Comparison of ENCODE assay signal across 17 cellular contexts in the genomic region with DNA sequence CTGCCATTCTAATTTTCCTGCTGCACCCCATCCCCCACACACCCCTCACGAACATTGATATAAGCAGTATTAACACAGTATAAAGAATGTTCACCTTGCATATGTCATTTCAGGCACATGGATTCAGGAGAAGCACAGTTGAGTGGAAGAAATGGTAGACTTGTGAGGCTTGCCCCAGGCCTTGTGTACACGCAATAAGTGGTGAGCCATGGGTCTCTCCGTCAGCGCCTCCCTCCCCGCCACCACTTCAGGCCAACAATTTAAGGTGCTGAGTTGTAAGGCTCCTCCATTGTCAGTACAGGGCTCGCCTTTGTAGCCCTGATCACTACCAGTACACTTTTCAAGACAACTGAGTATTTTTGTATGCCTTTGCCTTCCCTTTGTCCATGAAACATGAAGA. TPM values are rescaled to one million over a fixed set of nuclear protein-coding genes. Genes with fewer than 3 reads are reported as not detected.
DNase-seq lines count a peak whose midpoint lies in the region; ATAC-seq, FAIRE-seq and TF ChIP-seq lines count a peak whose summit lies in the region.
"Had no signal": no experiment of that assay in that cellular context is flagged by ENCODE, and none has a peak within 500 bp of the region (broad histone marks: within the 10 kb centered on the region; RNA-seq: fewer than 3 reads in every experiment).

No MANE protein-coding gene starts in this region.

- H3K27ac ChIP-seq in HepG2 (ENCODE audit: extremely low read length, insufficient read depth, low read length): no peak overlapping the region
- H3K27ac ChIP-seq in right lobe of liver: no peak overlapping the region
- H3K27ac ChIP-seq in effector memory CD4-positive, alpha-beta T cell (ENCODE audit: insufficient read depth, low read length, poor library complexity, severe bottlenecking): no peak overlapping the region
- H3K27ac ChIP-seq in Karpas-422 (ENCODE audit: low read length): no peak overlapping the region

- no peaks in the 10 kb centered on the region for H3K27me3 Mint-ChIP-seq in T-cell
- no peaks in the 10 kb centered on the region for H3K27me3 Mint-ChIP-seq in naive thymus-derived CD8-positive, alpha-beta T cell

- peak overlapping the region; percentile 0 to 20 for H3K27ac Mint-ChIP-seq in T-cell
- peak overlapping the region in 4 of 10 donors; percentile 9 to 61 (median 32) for H3K27ac Mint-ChIP-seq in naive thymus-derived CD8-positive, alpha-beta T cell
- H3K27ac Mint-ChIP-seq: mesothelial cell of epicardium had no signal

- TF ChIP-seq RAD21 in HepG2 (CRISPR knock-in tag; IDR thresholded peaks at IDR 0.05): no peak

- H3K27me3 ChIP-seq in HepG2 (ENCODE audit: control insufficient read depth in 1 of 2, insufficient read depth in 2 of 2, low read length in 2 of 2) (no peaks in the 10 kb centered on the region), right lobe of liver (no peaks in the 10 kb centered on the region), Karpas-422 (ENCODE audit: low read length) (no peaks in the 10 kb centered on the region)
- no peaks in the 10 kb centered on the region for H3K27me3 ChIP-seq in effector memory CD4-positive, alpha-beta T cell (replicated peaks; ENCODE audit: control insufficient read depth, insufficient read depth, low read length, poor library complexity, severe bottlenecking)

- FAIRE-seq in HepG2 (lab: Jason Lieb, UNC): no peak

- peaks cover 14 to 35% of the 10 kb centered on the region in 2 experiments for H3K36me3 ChIP-seq in HepG2 (replicated peaks in 1 of 2; ENCODE audit: control insufficient read depth in 1 of 2, insufficient read depth in 2 of 2, low read length in 2 of 2)
- H3K36me3 ChIP-seq in right lobe of liver: peaks cover 6 to 50% (median 20%) of the 10 kb centered on the region in 4 donors
- peaks cover 50% of the 10 kb centered on the region for H3K36me3 ChIP-seq in effector memory CD4-positive, alpha-beta T cell (ENCODE audit: control insufficient read depth, insufficient read depth, low read length)
- peaks cover 21% of the 10 kb centered on the region; the same call in 1 of the 2 replicates for H3K36me3 ChIP-seq in Karpas-422 (ENCODE audit: insufficient read depth, low read length)

- H3K4me1 Mint-ChIP-seq in T-cell: peaks cover 4 to 6% (median 4%) of the 10 kb centered on the region in 3 donors
- H3K4me1 Mint-ChIP-seq in naive thymus-derived CD8-positive, alpha-beta T cell: peaks cover 3 to 7% (median 6%) of the 10 kb centered on the region in 4 donors

- TF ChIP-seq POLR2A in HepG2 (IDR thresholded peaks at IDR 0.05; ENCODE audit: insufficient read depth in 1 of 2, low read depth in 2 of 2, low read length in 2 of 2) (no peak), right lobe of liver (IDR thresholded peaks at IDR 0.05) (no peak)

- no peaks in the 10 kb centered on the region for H4K20me1 ChIP-seq in HepG2 (ENCODE audit: insufficient read depth, low read length)
- 0 out of 2 replicates have a peak, but pooled peaks cover 4% of the 10 kb centered on the region for H4K20me1 ChIP-seq in Karpas-422 (ENCODE audit: insufficient read depth, low read depth, low read length)

- H3K4me3 ChIP-seq in HepG2 (replicated peaks in 1 of 3; ENCODE audit: insufficient read depth in 1 of 3, low read depth in 2 of 3, low read length in 3 of 3): no peak overlapping the region
- H3K4me3 ChIP-seq in right lobe of liver: no peak overlapping the region
- no peak overlapping the region for H3K4me3 ChIP-seq in effector memory CD4-positive, alpha-beta T cell (ENCODE audit: insufficient read depth, low read depth, low read length, poor library complexity, severe bottlenecking)
- H3K4me3 ChIP-seq in Karpas-422 (ENCODE audit: low read length): no peak overlapping the region

- no peak for TF ChIP-seq EP300 in HepG2 (IDR thresholded peaks at IDR 0.05; ENCODE audit: low read depth in 2 of 2, low read length in 2 of 2)
- no peak for TF ChIP-seq EP300 in HepG2 (CRISPR knock-in tag; IDR thresholded peaks at IDR 0.05; ENCODE audit: borderline replicate concordance)

- H3K9ac ChIP-seq in HepG2 (ENCODE audit: insufficient read depth, low read depth, low read length) (no peak overlapping the region), Karpas-422 (ENCODE audit: low read length) (no peak overlapping the region)

- DNase-seq in HepG2 (ENCODE audit: low spot score) (no peak), right lobe of liver (no peak), T-cell (no peak), left lobe of liver (ENCODE audit: low spot score) (peak; percentile 38), Karpas-422 (no peak), DMS 273 treated with DMSO at 0.1 percent for 48 hours (lab: John Stamatoyannopoulos, UW) (no peak)
- DNase-seq in effector memory CD4-positive, alpha-beta T cell: no peak
- no peak for DNase-seq in naive thymus-derived CD8-positive, alpha-beta T cell
- DNase-seq: activated naive CD4-positive, alpha-beta T cell treated with anti-CD3 and anti-CD28 coated beads, Interleukin-2, amount 50 U/mL, for 16 hours; COR-L47; NCI-H2107; NCI-H526 treated with DMSO at 0.1 percent for 48 hours; occipital lobe; SHP77 treated with DMSO at 0.1 percent for 48 hours; stimulated activated CD4-positive, alpha-beta T cell treated with anti-CD3 and anti-CD28 coated beads, Interleukin-1b, Interleukin-23, amount 100 ng/mL, for 48 hours had no signal

- no TSS peak for BruUV-seq in HepG2 (replicated peaks; lab: Mats Ljungman, UMichigan)

- H2AFZ ChIP-seq in HepG2 (ENCODE audit: low read length): no peak overlapping the region
- H2AFZ ChIP-seq in Karpas-422 (ENCODE audit: low read length): no peak overlapping the region

- POLR2A ChIA-PET in HepG2 (lab: Yijun Ruan, JAX) (interaction anchor here (1.2 to 2.3 kb wide), 2 partner anchors 9 to 128 kb away, joined by 6 to 12 read pairs; a partner anchor contains a TSS), T-cell (lab: Charles Lee) (no interaction called here)
- POLR2A ChIA-PET in naive thymus-derived CD8-positive, alpha-beta T cell (lab: Charles Lee): no interaction called here

- no peaks in the 10 kb centered on the region for H3K9me2 ChIP-seq in Karpas-422 (replicated peaks; ENCODE audit: insufficient read depth, low read length)

- WGBS in HepG2 (ENCODE audit: low lambda C conversion rate): 99% methylated on average over 6 of the region's 6 CpGs
- 82% methylated on average over 3 of the region's 6 CpGs for WGBS in right lobe of liver (ENCODE audit: insufficient coverage, low coverage, low lambda C conversion rate, missing lambda C conversion rate)

- H3K9me3 Mint-ChIP-seq in T-cell: no peaks in the 10 kb centered on the region
- no peaks in the 10 kb centered on the region for H3K9me3 Mint-ChIP-seq in naive thymus-derived CD8-positive, alpha-beta T cell
- H3K9me3 Mint-ChIP-seq: mesothelial cell of epicardium had no signal

- H3K4me2 ChIP-seq in HepG2 (ENCODE audit: low read depth, low read length) (no peak overlapping the region), Karpas-422 (ENCODE audit: low read depth, low read length, poor library complexity, severe bottlenecking) (no peak overlapping the region)

- CTCF ChIA-PET in HepG2 (lab: Yijun Ruan, JAX; ENCODE audit: low intra/inter-chr PET ratio, low total read pairs) (no interaction called here), T-cell (lab: Charles Lee) (interaction anchor here in 1 of 2 donors (0.5 to 0.6 kb wide), 2 partner anchors 571 to 609 kb away, joined by 3 read pairs; no protein-coding TSS in a partner anchor)

- no peak overlapping the region for H3K4me3 Mint-ChIP-seq in T-cell
- H3K4me3 Mint-ChIP-seq in naive thymus-derived CD8-positive, alpha-beta T cell: no peak overlapping the region
- H3K4me3 Mint-ChIP-seq: mesothelial cell of epicardium had no signal

- TF ChIP-seq CTCF in HepG2 (CRISPR knock-in tag; IDR thresholded peaks at IDR 0.05): no peak
- TF ChIP-seq CTCF in right lobe of liver (IDR thresholded peaks at IDR 0.05): no peak

- H3K9me3 ChIP-seq in HepG2 (ENCODE audit: low read length) (no peaks in the 10 kb centered on the region), right lobe of liver (no peaks in the 10 kb centered on the region), Karpas-422 (ENCODE audit: low read length) (no peaks in the 10 kb centered on the region)
- H3K9me3 ChIP-seq in effector memory CD4-positive, alpha-beta T cell (ENCODE audit: control insufficient read depth, low read length): no peaks in the 10 kb centered on the region

- intact Hi-C loops in HepG2 (cut with micrococcal nuclease; ENCODE audit: unreplicated experiment) (no loop called here), right lobe of liver (cut with DNase I) (loop anchor here in 1 of 2 donors (10.0 kb wide), 1 partner anchor 93 kb away; a partner anchor contains a TSS)

- H3K79me2 ChIP-seq in HepG2 (ENCODE audit: insufficient read depth, low read length): no peaks in the 10 kb centered on the region
- no peaks in the 10 kb centered on the region for H3K79me2 ChIP-seq in Karpas-422 (ENCODE audit: low read length)

- peaks cover 7% of the 10 kb centered on the region for H3K36me3 Mint-ChIP-seq in T-cell
- peaks cover 3 to 15% (median 5%) of the 10 kb centered on the region in 3 donors for H3K36me3 Mint-ChIP-seq in naive thymus-derived CD8-positive, alpha-beta T cell

- H3K4me1 ChIP-seq in HepG2 (ENCODE audit: insufficient read depth, low read length) (peaks cover 68% of the 10 kb centered on the region), right lobe of liver (no peaks in the 10 kb centered on the region), Karpas-422 (ENCODE audit: low read length) (no peaks in the 10 kb centered on the region)
- H3K4me1 ChIP-seq in effector memory CD4-positive, alpha-beta T cell (ENCODE audit: control insufficient read depth, insufficient read depth, low read length, poor library complexity, severe bottlenecking): peaks cover 2% of the 10 kb centered on the region

- ATAC-seq in HepG2 (no peak), right lobe of liver (no peak), T-cell (replicated peaks in 1 of 4) (no peak), left lobe of liver (no peak)
- no peak for ATAC-seq in naive thymus-derived CD8-positive, alpha-beta T cell
- ATAC-seq: activated CD4-positive, CD25-positive, alpha-beta regulatory T cell treated with anti-CD3 and anti-CD28 coated beads, Interleukin-2, amount 50 U/mL, for 24 hours had no signal

- in situ Hi-C loops in HepG2 (cut with HindIII; ENCODE audit: extremely low pct_ligation_motif_present, low pct_unique_long_range_greater_than_20kb): loop anchor here (10.0 kb wide), 1 partner anchor 93 kb away; a partner anchor contains a TSS

RNA-seq across cellular contexts. Expression of a gene that starts 12.2 kb away (rescaled TPM):
- 0.13 and 0.15 TPM in 2 replicates for total RNA-seq in HepG2 (2016; rRNA removed; fragmentation: Illumina TruSeq; extraction: Trizol)
- not detected in 2 replicates for total RNA-seq in HepG2 (2016; cell fraction: cytosol; rRNA removed; fragmentation: Illumina TruSeq; extraction: Trizol; ENCODE audit: low read depth)
- not detected in 2 replicates for total RNA-seq in HepG2 (2016; cell fraction: insoluble cytoplasmic fraction; rRNA removed; fragmentation: Illumina TruSeq; extraction: Trizol)
- not detected in 2 replicates for total RNA-seq in HepG2 (2016; cell fraction: membrane; rRNA removed; fragmentation: Illumina TruSeq; extraction: Trizol)
- 0.66 TPM in 1 of 2 replicates, not detected in the other for total RNA-seq in HepG2 (2016; cell fraction: nucleus; rRNA removed; fragmentation: Illumina TruSeq; extraction: Trizol)
- 0.29 and 0.50 TPM in 2 replicates for polyA plus RNA-seq in HepG2 (2011; rRNA removed)
- polyA plus RNA-seq in HepG2 (2011; cell fraction: cytosol; rRNA removed): 0.13 and 0.29 TPM in 2 replicates
- 2.9 and 3.6 TPM in 2 replicates for polyA plus RNA-seq in HepG2 (2011; cell fraction: nucleus; rRNA removed)
- polyA plus RNA-seq in HepG2 (2012): 0.28 and 0.29 TPM in 2 replicates
- polyA plus RNA-seq in HepG2 (2016; cell fraction: cytosol; fragmentation: Illumina TruSeq; extraction: Trizol; ENCODE audit: low read depth): not detected in 2 replicates
- not detected in 2 replicates for polyA plus RNA-seq in HepG2 (2016; cell fraction: insoluble cytoplasmic fraction; fragmentation: Illumina TruSeq; extraction: Trizol; ENCODE audit: low read depth)
- polyA plus RNA-seq in HepG2 (2016; cell fraction: membrane; fragmentation: Illumina TruSeq; extraction: Trizol; ENCODE audit: low read depth): not detected in 2 replicates
- 0.59 TPM in 1 of 2 replicates, not detected in the other for polyA plus RNA-seq in HepG2 (2016; cell fraction: nucleus; fragmentation: Illumina TruSeq; extraction: Trizol; ENCODE audit: insufficient read depth, low read depth)
- 0.37 and 2.3 TPM in 2 replicates for polyA minus RNA-seq in HepG2 (2011; rRNA and poly(A)+ RNA removed; ENCODE audit: low replicate concordance)
- polyA minus RNA-seq in HepG2 (2011; cell fraction: cytosol; rRNA and poly(A)+ RNA removed): not detected in 2 replicates
- 1.2 and 3.0 TPM in 2 replicates for polyA minus RNA-seq in HepG2 (2011; cell fraction: nucleus; rRNA and poly(A)+ RNA removed)
- under 1 TPM in 4 of 6 experiments, not detected in 2; 0.10 to 0.56 (median 0.47) TPM for total RNA-seq in right lobe of liver
- 1 to 10 TPM; 1.2 to 2.1 (median 1.8) TPM for total RNA-seq in T-cell
- 0.40 TPM for total RNA-seq in left lobe of liver
- total RNA-seq in naive thymus-derived CD8-positive, alpha-beta T cell: 1 to 10 TPM; 2.2 to 3.0 TPM
- not detected for polyA plus RNA-seq in naive thymus-derived CD8-positive, alpha-beta T cell
- total RNA-seq in Karpas-422 (2014; rRNA removed; shearing (Covaris generic); ENCODE audit: low replicate concordance): 0.93 TPM in 1 of 2 replicates, not detected in the other
- total RNA-seq: mesothelial cell of epicardium had no signal

RNA-seq across cellular contexts. Expression of a gene that starts 47.2 kb away (rescaled TPM):
- 7.2 and 19.5 TPM in 2 replicates for total RNA-seq in HepG2 (2016; rRNA removed; fragmentation: Illumina TruSeq; extraction: Trizol)
- 4.1 and 4.7 TPM in 2 replicates for total RNA-seq in HepG2 (2016; cell fraction: cytosol; rRNA removed; fragmentation: Illumina TruSeq; extraction: Trizol; ENCODE audit: low read depth)
- 6.8 and 18.8 TPM in 2 replicates for total RNA-seq in HepG2 (2016; cell fraction: insoluble cytoplasmic fraction; rRNA removed; fragmentation: Illumina TruSeq; extraction: Trizol)
- 3.9 TPM in 2 replicates for total RNA-seq in HepG2 (2016; cell fraction: membrane; rRNA removed; fragmentation: Illumina TruSeq; extraction: Trizol)
- 25.7 and 29.8 TPM in 2 replicates for total RNA-seq in HepG2 (2016; cell fraction: nucleus; rRNA removed; fragmentation: Illumina TruSeq; extraction: Trizol)
- 29.9 and 30.6 TPM in 2 replicates for polyA plus RNA-seq in HepG2 (2011; rRNA removed)
- 18.1 and 18.9 TPM in 2 replicates for polyA plus RNA-seq in HepG2 (2011; cell fraction: cytosol; rRNA removed)
- polyA plus RNA-seq in HepG2 (2011; cell fraction: nucleus; rRNA removed): 46.6 and 49.7 TPM in 2 replicates
- polyA plus RNA-seq in HepG2 (2012): 17.6 and 18.4 TPM in 2 replicates
- polyA plus RNA-seq in HepG2 (2016; cell fraction: cytosol; fragmentation: Illumina TruSeq; extraction: Trizol; ENCODE audit: low read depth): 0.85 and 0.92 TPM in 2 replicates
- 5.4 and 6.4 TPM in 2 replicates for polyA plus RNA-seq in HepG2 (2016; cell fraction: insoluble cytoplasmic fraction; fragmentation: Illumina TruSeq; extraction: Trizol; ENCODE audit: low read depth)
- 1.9 TPM in 2 replicates for polyA plus RNA-seq in HepG2 (2016; cell fraction: membrane; fragmentation: Illumina TruSeq; extraction: Trizol; ENCODE audit: low read depth)
- 41.4 and 43.2 TPM in 2 replicates for polyA plus RNA-seq in HepG2 (2016; cell fraction: nucleus; fragmentation: Illumina TruSeq; extraction: Trizol; ENCODE audit: insufficient read depth, low read depth)
- 61.1 and 96.4 TPM in 2 replicates for polyA minus RNA-seq in HepG2 (2011; rRNA and poly(A)+ RNA removed; ENCODE audit: low replicate concordance)
- 25.1 and 32.3 TPM in 2 replicates for polyA minus RNA-seq in HepG2 (2011; cell fraction: cytosol; rRNA and poly(A)+ RNA removed)
- polyA minus RNA-seq in HepG2 (2011; cell fraction: nucleus; rRNA and poly(A)+ RNA removed): 50.5 and 53.6 TPM in 2 replicates
- 10 to 100 TPM in 1 of 6 experiments, 1 to 10 TPM in 5; 6.5 to 10.1 (median 8.3) TPM for total RNA-seq in right lobe of liver
- 10 to 100 TPM; 24.8 to 46.0 (median 31.9) TPM for total RNA-seq in T-cell
- total RNA-seq in left lobe of liver: 7.8 TPM
- 10 to 100 TPM; 29.1 to 31.6 TPM for total RNA-seq in naive thymus-derived CD8-positive, alpha-beta T cell
- 10 to 100 TPM in 1 of 3 donors, 1 to 10 TPM in 2; 5.5 to 11.5 (median 7.3) TPM for polyA plus RNA-seq in naive thymus-derived CD8-positive, alpha-beta T cell
- total RNA-seq in Karpas-422 (2014; rRNA removed; shearing (Covaris generic); ENCODE audit: low replicate concordance): 14.7 and 16.3 TPM in 2 replicates
